ENCODE assay signal across 8 cellular contexts in genomic region chr7:154928136-154929005, GRCh38.
DNase-seq lines count a peak whose midpoint lies in the region; ATAC-seq, FAIRE-seq and TF ChIP-seq lines count a peak whose summit lies in the region.

No MANE protein-coding gene starts in this region.

- H3K4me1 ChIP-seq in hepatocyte (ENCODE audit: insufficient read depth) (no peaks in the 10 kb centered on the region), small intestine (ENCODE audit: control insufficient read depth in 2 of 2, insufficient read depth in 1 of 2, low read depth in 1 of 2, low read length in 1 of 2) (peaks cover 0 to 5% of the 10 kb centered on the region in 2 donors)

- H3K36me3 ChIP-seq in hepatocyte (replicated peaks; ENCODE audit: insufficient read depth, low read depth) (no peaks in the 10 kb centered on the region), small intestine (ENCODE audit: control insufficient read depth in 2 of 2, insufficient read depth in 2 of 2, low read length in 2 of 2) (no peaks in the 10 kb centered on the region)

- H3K4me2 ChIP-seq in hepatocyte = peak overlapping the region; percentile 76

- H4K20me1 ChIP-seq in hepatocyte (ENCODE audit: insufficient read depth, poor library complexity, severe bottlenecking) = no peaks in the 10 kb centered on the region

- peak overlapping the region; percentile 79 for H3K27ac ChIP-seq in hepatocyte
- H3K27ac ChIP-seq in small intestine (ENCODE audit: low read depth in 1 of 2, low read length in 1 of 2) = peak overlapping the region; percentile 95

- H3K4me3 ChIP-seq in astrocyte of the cerebellum (ENCODE audit: low read depth, low read length) = peak overlapping the region; percentile 18
- H3K4me3 ChIP-seq in hepatocyte = peak overlapping the region; percentile 27
- H3K4me3 ChIP-seq in small intestine (ENCODE audit: low read depth in 1 of 2, low read length in 2 of 2) = peak overlapping the region; percentile 51 to 72

- DNase-seq in GM04504 (ENCODE audit: low read depth) (peak; percentile 89), KG1 (lab: John Stamatoyannopoulos, UW) (peak; percentile 95), SK-MEL-5 (ENCODE audit: low read depth, low spot score) (peak; percentile 98), astrocyte of the cerebellum (ENCODE audit: low read depth) (peak; percentile 74), hepatocyte (ENCODE audit: low spot score) (peak; percentile 64), small intestine (peak; percentile 98)
- no peak for DNase-seq in activated CD4-positive, CD25-positive, alpha-beta regulatory T cell (lab: John Stamatoyannopoulos, UW)

- TF ChIP-seq CTCF in astrocyte of the cerebellum (IDR thresholded peaks at IDR 0.05; ENCODE audit: low read depth, low read length, missing control alignments) (no peak), hepatocyte (IDR thresholded peaks at IDR 0.05; ENCODE audit: poor library complexity) (no peak)

- 40% methylated on average over 17 of the region's 17 CpGs for WGBS in hepatocyte (ENCODE audit: low lambda C conversion rate, missing lambda C conversion rate)
- 5 to 9% (median 8%) methylated on average over 17 of the region's 17 CpGs for WGBS in small intestine, 3 donors

- no peaks in the 10 kb centered on the region for H3K9me2 ChIP-seq in hepatocyte (replicated peaks; ENCODE audit: insufficient read depth)

- peak; percentile 82 for ATAC-seq in GM21786 (IDR thresholded peaks at IDR 0.05; ENCODE audit: unreplicated experiment)

- H3K9me3 ChIP-seq in hepatocyte (ENCODE audit: low read depth) (no peaks in the 10 kb centered on the region), small intestine (ENCODE audit: control insufficient read depth, low read depth) (no peaks in the 10 kb centered on the region)

- peak; percentile 97 for FAIRE-seq in small intestine (lab: Jason Lieb, UNC)

- H3K27me3 ChIP-seq in hepatocyte (no peaks in the 10 kb centered on the region), small intestine (ENCODE audit: control insufficient read depth in 2 of 2, insufficient read depth in 2 of 2, low read length in 2 of 2) (no peaks in the 10 kb centered on the region)

- no peaks in the 10 kb centered on the region for H3K79me2 ChIP-seq in hepatocyte

- H2AFZ ChIP-seq in hepatocyte = peak overlapping the region; percentile 72

- in situ Hi-C loops in SK-MEL-5 (cut with HindIII; ENCODE audit: low pct_unique_long_range_greater_than_20kb, low sequenced_read_pairs) (no loop called here), astrocyte of the cerebellum (cut with HindIII; ENCODE audit: low sequenced_read_pairs) (loop anchor here (25.0 kb wide), 1 partner anchor 409 kb away; no protein-coding TSS in a partner anchor)

Comparison
In these comparisons a context has a peak if more than half of its experiments do, and no peak if none do; other contexts are left out.
1. DNase-seq: peak in GM04504 (single experiment), KG1 (single experiment), SK-MEL-5 (single experiment), astrocyte of the cerebellum (single experiment), hepatocyte (single experiment) and small intestine (single experiment); none in activated CD4-positive, CD25-positive, alpha-beta regulatory T cell (0 of 4).
2. Peak in every context shown above with its lines, with median percentiles within 50 percentile points of each other: H3K4me3 ChIP-seq.